ENCODE assay signal across 8 cellular contexts in genomic region chr9:102892025-102892424, GRCh38.
"Had no signal": no experiment of that assay in that cellular context is flagged by ENCODE, and none has a peak within 500 bp of the region (broad histone marks: within the 10 kb centered on the region; RNA-seq: fewer than 3 reads in every experiment).

No MANE protein-coding gene starts in this region.

- DNase-seq: IMR-90, KBM-7, KG1 had no signal

- H3K4me2 ChIP-seq: KMS-11 had no signal

- H3K9ac ChIP-seq: KMS-11 had no signal

- H3K4me3 ChIP-seq: K562 had no signal

- FAIRE-seq: HepG2, HTR-8/SVneo, K562 had no signal

- H3K27ac ChIP-seq: HL-60, KMS-11 had no signal
